Comparison of ENCODE assay signal across 1 cellular context in the genomic region with DNA sequence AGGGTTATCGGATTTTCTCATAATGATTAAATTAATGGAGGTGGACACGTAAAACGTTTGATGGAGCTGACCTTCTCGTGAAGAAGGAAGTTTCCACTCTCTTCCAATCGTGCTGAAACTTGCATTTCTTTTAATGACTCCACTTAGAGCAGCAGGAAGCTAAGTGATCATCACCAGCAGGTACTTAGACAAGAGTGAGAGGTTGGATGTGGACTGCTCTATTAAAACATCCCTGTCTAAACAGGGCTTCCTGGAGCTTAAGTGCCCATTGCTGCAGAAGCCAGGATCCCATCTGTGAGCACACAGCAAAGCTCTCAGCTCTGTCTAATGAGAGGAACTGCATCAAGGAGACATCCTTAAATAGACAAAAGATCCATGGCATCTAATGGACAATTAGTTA.
TF ChIP-seq lines count a peak whose summit lies in the region.

No MANE protein-coding gene starts in this region.

TF ChIP-seq in neural cell, 6 proteins besides CTCF, POLR2A, EP300 and RAD21 (continued from another document):
- TF ChIP-seq, protein P1, sequence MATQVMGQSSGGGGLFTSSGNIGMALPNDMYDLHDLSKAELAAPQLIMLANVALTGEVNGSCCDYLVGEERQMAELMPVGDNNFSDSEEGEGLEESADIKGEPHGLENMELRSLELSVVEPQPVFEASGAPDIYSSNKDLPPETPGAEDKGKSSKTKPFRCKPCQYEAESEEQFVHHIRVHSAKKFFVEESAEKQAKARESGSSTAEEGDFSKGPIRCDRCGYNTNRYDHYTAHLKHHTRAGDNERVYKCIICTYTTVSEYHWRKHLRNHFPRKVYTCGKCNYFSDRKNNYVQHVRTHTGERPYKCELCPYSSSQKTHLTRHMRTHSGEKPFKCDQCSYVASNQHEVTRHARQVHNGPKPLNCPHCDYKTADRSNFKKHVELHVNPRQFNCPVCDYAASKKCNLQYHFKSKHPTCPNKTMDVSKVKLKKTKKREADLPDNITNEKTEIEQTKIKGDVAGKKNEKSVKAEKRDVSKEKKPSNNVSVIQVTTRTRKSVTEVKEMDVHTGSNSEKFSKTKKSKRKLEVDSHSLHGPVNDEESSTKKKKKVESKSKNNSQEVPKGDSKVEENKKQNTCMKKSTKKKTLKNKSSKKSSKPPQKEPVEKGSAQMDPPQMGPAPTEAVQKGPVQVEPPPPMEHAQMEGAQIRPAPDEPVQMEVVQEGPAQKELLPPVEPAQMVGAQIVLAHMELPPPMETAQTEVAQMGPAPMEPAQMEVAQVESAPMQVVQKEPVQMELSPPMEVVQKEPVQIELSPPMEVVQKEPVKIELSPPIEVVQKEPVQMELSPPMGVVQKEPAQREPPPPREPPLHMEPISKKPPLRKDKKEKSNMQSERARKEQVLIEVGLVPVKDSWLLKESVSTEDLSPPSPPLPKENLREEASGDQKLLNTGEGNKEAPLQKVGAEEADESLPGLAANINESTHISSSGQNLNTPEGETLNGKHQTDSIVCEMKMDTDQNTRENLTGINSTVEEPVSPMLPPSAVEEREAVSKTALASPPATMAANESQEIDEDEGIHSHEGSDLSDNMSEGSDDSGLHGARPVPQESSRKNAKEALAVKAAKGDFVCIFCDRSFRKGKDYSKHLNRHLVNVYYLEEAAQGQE (IDR thresholded peaks at IDR 0.05; ENCODE audit: borderline replicate concordance) = peak; percentile 68
- TF ChIP-seq EZH2 (IDR thresholded peaks at IDR 0.05; ENCODE audit: borderline replicate concordance, insufficient read depth, low read length, poor library complexity, severe bottlenecking) = no peak
TF ChIP-seq in neural cell: peak in this region for 3.
